Comparison of ENCODE assay signal across 21 cellular contexts in the genomic region with DNA sequence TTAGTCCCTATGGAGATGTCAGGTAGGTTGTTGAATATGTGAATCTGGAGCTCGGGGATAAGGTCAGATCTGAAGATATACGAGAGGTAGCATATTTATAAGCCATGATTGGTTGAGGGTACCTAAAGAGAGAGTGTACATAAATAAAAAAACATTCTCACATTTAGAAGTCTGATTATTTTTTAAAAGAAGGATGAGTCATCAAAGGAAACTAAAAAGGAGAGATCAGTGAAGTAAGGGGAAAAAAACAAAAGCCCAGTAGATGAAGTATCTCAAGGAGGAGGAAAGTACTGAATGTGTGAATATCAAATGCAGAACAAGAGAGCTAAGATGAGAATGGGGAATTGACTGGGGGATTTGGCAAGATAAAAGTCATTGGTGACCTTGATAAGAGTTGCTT. TPM values are rescaled to one million over a fixed set of nuclear protein-coding genes. Genes with fewer than 3 reads are reported as not detected.
DNase-seq lines count a peak whose midpoint lies in the region; ATAC-seq, FAIRE-seq and TF ChIP-seq lines count a peak whose summit lies in the region.
"Had no signal": no experiment of that assay in that cellular context is flagged by ENCODE, and none has a peak within 500 bp of the region (broad histone marks: within the 10 kb centered on the region; RNA-seq: fewer than 3 reads in every experiment).

No MANE protein-coding gene starts in this region.

- WGBS in A549 (ENCODE audit: missing lambda C conversion rate): 93% methylated on average over 2 of the region's 2 CpGs
- WGBS in IMR-90 (ENCODE audit: extremely low coverage in 2 of 2, insufficient read length in 1 of 2), 2 experiments: no CpG with 5 or more reads among the region's 2 CpGs
- no CpG with 5 or more reads among the region's 2 CpGs for WGBS in mesendoderm (ENCODE audit: extremely low coverage, insufficient coverage, low lambda C conversion rate)

- no peak overlapping the region for H2AK9ac ChIP-seq in IMR-90 (replicated peaks; ENCODE audit: low read depth, low read length, poor library complexity)

- TF ChIP-seq CTCF in A549 (IDR thresholded peaks at IDR 0.05) (no peak), IMR-90 (conservative IDR thresholded peaks at IDR 0.05; ENCODE audit: low read depth, low read length) (no peak)
- TF ChIP-seq CTCF in CD8-positive, alpha-beta T cell (IDR thresholded peaks at IDR 0.05): no peak

- H3K27ac Mint-ChIP-seq in CD8-positive, alpha-beta T cell: peak overlapping the region; percentile 0

- in situ Hi-C loops in IMR-90 (cut with MboI; ENCODE audit: low sequenced_read_pairs) (no loop called here), ACHN (cut with HindIII; ENCODE audit: low pct_ligation_motif_present, low pct_unique_long_range_greater_than_20kb, low sequenced_read_pairs) (no loop called here)

- no peaks in the 10 kb centered on the region for H3K79me2 ChIP-seq in mesendoderm (ENCODE audit: control insufficient read depth, insufficient read depth, low read length)

- H3K18ac ChIP-seq in IMR-90 (ENCODE audit: low read depth, low read length) (no peak overlapping the region), mesendoderm (ENCODE audit: low read length) (no peak overlapping the region)

- H3K23ac ChIP-seq in IMR-90 (ENCODE audit: low read depth, low read length) (no peak overlapping the region), mesendoderm (ENCODE audit: low read length) (no peak overlapping the region)

- H4K5ac ChIP-seq in IMR-90 (ENCODE audit: low read depth, low read length): no peak overlapping the region
- H4K5ac ChIP-seq in mesendoderm (ENCODE audit: low read length): no peak overlapping the region

- H2BK20ac ChIP-seq in IMR-90 (ENCODE audit: low read depth, low read length): no peak overlapping the region

- no peak for ATAC-seq in A549
- ATAC-seq in CD8-positive, alpha-beta T cell: no peak
- no peak for ATAC-seq in IMR-90 (ENCODE audit: low read depth)
- ATAC-seq in HG03159 (IDR thresholded peaks at IDR 0.05; ENCODE audit: unreplicated experiment): no peak
- ATAC-seq in GM19328 (IDR thresholded peaks at IDR 0.05; ENCODE audit: unreplicated experiment): no peak
- ATAC-seq: PC-3 had no signal

- no peak for TF ChIP-seq EP300 in A549 (IDR thresholded peaks at IDR 0.05)

- no peaks in the 10 kb centered on the region for H3K9me3 Mint-ChIP-seq in CD8-positive, alpha-beta T cell
- H3K9me3 Mint-ChIP-seq: CD4-positive, alpha-beta memory T cell; H9 had no signal

- H3K56ac ChIP-seq in IMR-90 (ENCODE audit: extremely low read depth, insufficient read depth, low read length) (no peak overlapping the region), mesendoderm (ENCODE audit: low read length) (no peak overlapping the region)

- dilution Hi-C loops in IMR-90 (cut with HindIII; ENCODE audit: low sequenced_read_pairs, unreplicated experiment): no loop called here

- H2AFZ ChIP-seq in IMR-90 (replicated peaks; ENCODE audit: low read length, poor library complexity): no peak overlapping the region

- H3K27ac ChIP-seq in A549 (no peak overlapping the region), IMR-90 (ENCODE audit: insufficient read depth, low read length) (no peak overlapping the region), mesendoderm (ENCODE audit: low read depth, low read length) (no peak overlapping the region)
- no peak overlapping the region for H3K27ac ChIP-seq in CD8-positive, alpha-beta T cell (ENCODE audit: low read depth, low read length)
- H3K27ac ChIP-seq: BLaER1 treated with 17β-estradiol and CSF1 and Interleukin-3, amounts not matched to agents 10 nM and 100 nM had no signal

- H3K14ac ChIP-seq in IMR-90 (replicated peaks; ENCODE audit: low read depth, low read length): no peak overlapping the region

- no peak overlapping the region for H2BK15ac ChIP-seq in IMR-90 (ENCODE audit: low read depth, low read length)
- no peak overlapping the region for H2BK15ac ChIP-seq in mesendoderm (replicated peaks; ENCODE audit: low read depth)

- peaks cover 25% of the 10 kb centered on the region for H3K36me3 Mint-ChIP-seq in CD8-positive, alpha-beta T cell

- no peak for FAIRE-seq in A549 (lab: Jason Lieb, UNC)
- FAIRE-seq: G401.6, GM12892 had no signal

- H2AK5ac ChIP-seq in IMR-90 (ENCODE audit: low read depth, low read length) (no peak overlapping the region), mesendoderm (ENCODE audit: low read length) (no peak overlapping the region)

- H3K36me3 ChIP-seq in CD8-positive, alpha-beta T cell (ENCODE audit: insufficient read depth, low read length): no peaks in the 10 kb centered on the region
- H3K36me3 ChIP-seq in IMR-90 (ENCODE audit: control insufficient read depth, insufficient read depth, low read length) (peaks cover 19% of the 10 kb centered on the region), mesendoderm (ENCODE audit: control insufficient read depth, insufficient read depth, low read length) (no peaks in the 10 kb centered on the region)

- no peaks in the 10 kb centered on the region for H3K79me1 ChIP-seq in IMR-90 (ENCODE audit: low read depth in 1 of 2, low read length in 2 of 2)
- no peaks in the 10 kb centered on the region for H3K79me1 ChIP-seq in mesendoderm (ENCODE audit: low read length)

- H3K9me1 ChIP-seq in IMR-90 (ENCODE audit: insufficient read depth, low read length): no peaks in the 10 kb centered on the region

- TF ChIP-seq RAD21 in A549 (conservative IDR thresholded peaks at IDR 0.05 in 1 of 2, IDR thresholded peaks at IDR 0.05 in 1 of 2): no peak
- no peak for TF ChIP-seq RAD21 in IMR-90 (IDR thresholded peaks at IDR 0.05; ENCODE audit: low read length)

- H3K9ac ChIP-seq in IMR-90 (ENCODE audit: low read depth, low read length) (no peak overlapping the region), mesendoderm (ENCODE audit: low read length) (no peak overlapping the region)
- H3K9ac ChIP-seq: BLaER1 treated with 17β-estradiol and CSF1 and Interleukin-3, amounts not matched to agents 10 nM and 100 nM had no signal

- TF ChIP-seq POLR2A in A549 (IDR thresholded peaks at IDR 0.05; ENCODE audit: low read length) (no peak), IMR-90 (IDR thresholded peaks at IDR 0.05; ENCODE audit: low read depth, low read length) (no peak)

- CTCF ChIA-PET in A549 (lab: Yijun Ruan, JAX): no interaction called here
- CTCF ChIA-PET in CD8-positive, alpha-beta T cell (lab: Charles Lee): no interaction called here
- CTCF ChIA-PET in IMR-90 (lab: Yijun Ruan, JAX): no interaction called here

- no TSS peak for BruUV-seq in IMR-90 (replicated peaks; lab: Mats Ljungman, UMichigan)

- H2BK5ac ChIP-seq in IMR-90 (ENCODE audit: low read depth, low read length, poor library complexity, severe bottlenecking) (peak overlapping the region; percentile 53), mesendoderm (ENCODE audit: low read length) (no peak overlapping the region)

- H4K91ac ChIP-seq in IMR-90 (ENCODE audit: insufficient read depth, low read depth, low read length): no peak overlapping the region

- no peaks in the 10 kb centered on the region for H3K27me3 Mint-ChIP-seq in CD8-positive, alpha-beta T cell (ENCODE audit: low read depth)
- H3K27me3 Mint-ChIP-seq: CD4-positive, alpha-beta memory T cell had no signal

- H3K4me3 Mint-ChIP-seq in CD8-positive, alpha-beta T cell: no peak overlapping the region
- H3K4me3 Mint-ChIP-seq: CD4-positive, alpha-beta memory T cell; H9 had no signal

- no peaks in the 10 kb centered on the region for H4K20me1 ChIP-seq in IMR-90 (ENCODE audit: insufficient read depth, low read length)
- H4K20me1 ChIP-seq: BLaER1 treated with 17β-estradiol and CSF1 and Interleukin-3, amounts not matched to agents 10 nM and 100 nM had no signal

- H3K27me3 ChIP-seq in CD8-positive, alpha-beta T cell (ENCODE audit: insufficient read depth, low read length): no peaks in the 10 kb centered on the region
- H3K27me3 ChIP-seq in IMR-90 (ENCODE audit: control insufficient read depth, insufficient read depth, low read length): no peaks in the 10 kb centered on the region
- no peaks in the 10 kb centered on the region for H3K27me3 ChIP-seq in mesendoderm (ENCODE audit: insufficient read depth, low read length, poor library complexity)
- H3K27me3 ChIP-seq: BLaER1 treated with 17β-estradiol and CSF1 and Interleukin-3, amounts not matched to agents 10 nM and 100 nM had no signal

- POLR2A ChIA-PET in A549 (lab: Yijun Ruan, JAX): no interaction called here
- POLR2A ChIA-PET in CD8-positive, alpha-beta T cell (lab: Charles Lee): no interaction called here
- POLR2A ChIA-PET in IMR-90 (lab: Charles Lee; ENCODE audit: unreplicated experiment): no interaction called here

- no peaks in the 10 kb centered on the region for H3K4me1 Mint-ChIP-seq in CD8-positive, alpha-beta T cell (ENCODE audit: low read depth)
- H3K4me1 Mint-ChIP-seq: CD4-positive, alpha-beta memory T cell; H9 had no signal

- DNase-seq in A549 (ENCODE audit: low read depth in 1 of 2, low spot score in 1 of 2): no peak
- DNase-seq in CD8-positive, alpha-beta T cell: no peak
- no peak for DNase-seq in IMR-90
- peak; percentile 10 for DNase-seq in mesendoderm
- DNase-seq in ACHN: no peak
- DNase-seq: CD4-positive, alpha-beta memory T cell; H9; MM.1S; NCI-H1048; NCI-H1417 treated with DMSO at 0.1 percent for 48 hours; NCI-H187; NCI-H446 treated with DMSO at 0.1 percent for 48 hours; NCI-H526 treated with DMSO at 0.1 percent for 48 hours; PC-3; Right ventricle myocardium superior had no signal

- H3K9me3 ChIP-seq in A549 (no peaks in the 10 kb centered on the region), IMR-90 (ENCODE audit: control insufficient read depth, insufficient read depth, low read length) (no peaks in the 10 kb centered on the region)
- no peaks in the 10 kb centered on the region for H3K9me3 ChIP-seq in CD8-positive, alpha-beta T cell (ENCODE audit: low read length)
- H3K9me3 ChIP-seq: BLaER1 treated with 17β-estradiol and CSF1 and Interleukin-3, amounts not matched to agents 10 nM and 100 nM had no signal

- H3K4me2 ChIP-seq in A549 (no peak overlapping the region), IMR-90 (ENCODE audit: low read depth, low read length) (no peak overlapping the region), mesendoderm (ENCODE audit: low read length) (no peak overlapping the region)
- H3K4me2 ChIP-seq: BLaER1 treated with 17β-estradiol and CSF1 and Interleukin-3, amounts not matched to agents 10 nM and 100 nM had no signal

- intact Hi-C loops in CD8-positive, alpha-beta T cell (cut with DNase I, micrococcal nuclease): no loop called here
- intact Hi-C loops in IMR-90 (cut with micrococcal nuclease): loop anchor here (5.0 kb wide), 1 partner anchor 51 kb away; no protein-coding TSS in a partner anchor

- H3K4me1 ChIP-seq in A549 (no peaks in the 10 kb centered on the region), IMR-90 (ENCODE audit: control insufficient read depth, insufficient read depth, low read length) (no peaks in the 10 kb centered on the region), mesendoderm (ENCODE audit: control insufficient read depth, low read depth, low read length) (no peaks in the 10 kb centered on the region)
- H3K4me1 ChIP-seq in CD8-positive, alpha-beta T cell (ENCODE audit: insufficient read depth, low read length): no peaks in the 10 kb centered on the region
- H3K4me1 ChIP-seq: BLaER1 treated with 17β-estradiol and CSF1 and Interleukin-3, amounts not matched to agents 10 nM and 100 nM had no signal

- H2BK120ac ChIP-seq in IMR-90 (ENCODE audit: low read depth, low read length) (no peak overlapping the region), mesendoderm (ENCODE audit: low read depth, low read length) (no peak overlapping the region)

- H4K8ac ChIP-seq in IMR-90 (ENCODE audit: low read depth in 2 of 2, low read length in 2 of 2) (no peak overlapping the region; a peak in 1 of 4 replicates), mesendoderm (ENCODE audit: low read depth, low read length) (no peak overlapping the region)

- no peak overlapping the region for H3K4ac ChIP-seq in IMR-90 (ENCODE audit: low read depth, low read length)
- H3K4ac ChIP-seq in mesendoderm (ENCODE audit: low read depth, low read length): no peak overlapping the region

- H3K4me3 ChIP-seq in A549: no peak overlapping the region
- H3K4me3 ChIP-seq in CD8-positive, alpha-beta T cell (ENCODE audit: low read depth, low read length): no peak overlapping the region
- no peak overlapping the region for H3K4me3 ChIP-seq in IMR-90 (ENCODE audit: insufficient read depth, low read depth, low read length)
- H3K4me3 ChIP-seq in mesendoderm (ENCODE audit: low read length): no peak overlapping the region
- H3K4me3 ChIP-seq: BLaER1 treated with 17β-estradiol and CSF1 and Interleukin-3, amounts not matched to agents 10 nM and 100 nM had no signal

RNA-seq across cellular contexts. Expression of gene ANGPTL1, which starts 15.7 kb away (rescaled TPM):
- polyA plus RNA-seq in A549 (2011; rRNA removed) (0.12 and 0.30 TPM in 2 replicates), A549 (2017; fragmentation: RNase III; extraction: RNeasy Plus Mini Kit Qiagen cat#74134 plus additional on column Dnase treatment) (not detected in 3 replicates), IMR-90 (2012; rRNA removed) (0.03 and 0.04 TPM in 2 replicates)
- 0.04 TPM in 1 of 2 replicates, not detected in the other for polyA plus RNA-seq in A549 (2012; cell fraction: cytosol; rRNA removed)
- not detected in 2 replicates for polyA plus RNA-seq in A549 (2012; cell fraction: nucleus; rRNA removed)
- not detected in 2 replicates for polyA minus RNA-seq in A549 (2011; rRNA and poly(A)+ RNA removed)
- total RNA-seq in CD8-positive, alpha-beta T cell: not detected
- under 0.01 TPM in 1 of 2 replicates, not detected in the other for total RNA-seq in IMR-90 (2012; rRNA removed)
- polyA plus RNA-seq in IMR-90 (2012; cell fraction: cytosol; rRNA removed): 0.01 and 0.03 TPM in 2 replicates
- 0.06 TPM in 1 of 2 replicates, not detected in the other for polyA plus RNA-seq in IMR-90 (2012; cell fraction: nucleus; rRNA removed; ENCODE audit: low replicate concordance)
- 0.03 TPM for polyA plus RNA-seq in mesendoderm (2013, experiment 1 of 2)
- polyA plus RNA-seq in mesendoderm (2013, experiment 2 of 2): 0.01 TPM
- total RNA-seq: CD4-positive, alpha-beta memory T cell; Daoy; H9; PC-3 had no signal
- polyA plus RNA-seq: CD4-positive, alpha-beta memory T cell had no signal
